In genomic region chr11:32122200-32122599, GRCh38 we compare ENCODE assay signal across 30 cellular contexts.
"Had no signal": no experiment of that assay in that cellular context is flagged by ENCODE, and none has a peak within 500 bp of the region (broad histone marks: within the 10 kb centered on the region; RNA-seq: fewer than 3 reads in every experiment).

No MANE protein-coding gene starts in this region.

- ATAC-seq: activated CD4-positive, alpha-beta T cell treated with anti-CD3 and anti-CD28 coated beads for 36 hours; activated CD8-positive, alpha-beta T cell treated with anti-CD3 and anti-CD28 coated beads, Interleukin-2, amount 10 ng/mL, durations not matched to agents 7 days and 5 days; activated T-cell treated with anti-CD3 and anti-CD28 coated beads, Interleukin-2, amount 50 U/mL, for 72 hours; effector memory CD8-positive, alpha-beta T cell; foreskin keratinocyte; gastrocnemius medialis; heart left ventricle; T-helper 17 cell had no signal

- H3K4me3 Mint-ChIP-seq: activated CD4-positive, alpha-beta memory T cell treated with anti-CD3 and anti-CD28 coated beads for 36 hours; activated CD4-positive, alpha-beta T cell treated with anti-CD3 and anti-CD28 coated beads for 36 hours; activated CD4-positive, alpha-beta T cell treated with anti-CD3 and anti-CD28 coated beads, Interleukin-2, amount 10 ng/mL, durations not matched to agents 24 days and 14 days; activated CD8-positive, alpha-beta T cell treated with anti-CD3 and anti-CD28 coated beads, Interleukin-2, amount 10 ng/mL, durations not matched to agents 7 days and 5 days; activated naive CD8-positive, alpha-beta T cell; activated T-cell treated with anti-CD3 and anti-CD28 coated beads, Interleukin-2, amount 50 U/mL, for 24 hours; activated T-cell treated with anti-CD3 and anti-CD28 coated beads, Interleukin-2, amount 50 U/mL, for 72 hours; T-helper 17 cell; T-helper 2 cell treated with Interferon-gamma antibody and Interleukin-4, amounts not matched to agents 5 μg/mL and 100 μg/mL, for 36 hours had no signal

- H3K9me3 Mint-ChIP-seq: activated CD4-positive, alpha-beta memory T cell treated with anti-CD3 and anti-CD28 coated beads for 36 hours; activated T-cell treated with anti-CD3 and anti-CD28 coated beads, Interleukin-2, amount 50 U/mL, for 24 hours had no signal

- H3K36me3 ChIP-seq: brain microvascular endothelial cell, esophagus muscularis mucosa, gastrocnemius medialis, heart left ventricle had no signal

- H3K27ac ChIP-seq: brain microvascular endothelial cell, esophagus muscularis mucosa, foreskin keratinocyte, gastrocnemius medialis, heart left ventricle had no signal

- H3K4me3 ChIP-seq: esophagus muscularis mucosa, gastrocnemius medialis, heart left ventricle had no signal

- H3K9me3 ChIP-seq: gastrocnemius medialis had no signal

- H3K27me3 ChIP-seq: brain microvascular endothelial cell, gastrocnemius medialis had no signal

- H3K27ac Mint-ChIP-seq: activated CD4-positive, alpha-beta memory T cell treated with anti-CD3 and anti-CD28 coated beads for 36 hours; activated CD4-positive, alpha-beta T cell treated with anti-CD3 and anti-CD28 coated beads for 36 hours; activated CD4-positive, alpha-beta T cell treated with anti-CD3 and anti-CD28 coated beads, Interleukin-2, amount 10 ng/mL, durations not matched to agents 24 days and 14 days; activated CD8-positive, alpha-beta T cell treated with anti-CD3 and anti-CD28 coated beads, Interleukin-2, amount 10 ng/mL, durations not matched to agents 7 days and 5 days; activated naive CD8-positive, alpha-beta T cell; activated T-cell treated with anti-CD3 and anti-CD28 coated beads, Interleukin-2, amount 50 U/mL, for 24 hours; activated T-cell treated with anti-CD3 and anti-CD28 coated beads, Interleukin-2, amount 50 U/mL, for 72 hours; T-helper 17 cell; T-helper 2 cell treated with Interferon-gamma antibody and Interleukin-4, amounts not matched to agents 5 μg/mL and 100 μg/mL, for 36 hours had no signal

- DNase-seq: activated CD4-positive, alpha-beta memory T cell treated with anti-CD3 and anti-CD28 coated beads for 36 hours; activated CD4-positive, alpha-beta T cell treated with anti-CD3 and anti-CD28 coated beads for 36 hours; activated CD4-positive, alpha-beta T cell treated with anti-CD3 and anti-CD28 coated beads, Interleukin-2, amount 10 ng/mL, durations not matched to agents 24 days and 14 days; activated CD4-positive, CD25-positive, alpha-beta regulatory T cell; activated CD4-positive, CD25-positive, alpha-beta regulatory T cell treated with anti-CD3 and anti-CD28 coated beads, Interleukin-2, amount 50 U/mL, for 72 hours; activated CD8-positive, alpha-beta memory T cell treated with anti-CD3 and anti-CD28 coated beads, Interleukin-2, amount 50 U/mL, for 48 hours; activated CD8-positive, alpha-beta T cell treated with anti-CD3 and anti-CD28 coated beads, Interleukin-2, amount 10 ng/mL, durations not matched to agents 7 days and 5 days; activated gamma-delta T cell; activated naive CD4-positive, alpha-beta T cell; activated naive CD4-positive, alpha-beta T cell treated with anti-CD3 and anti-CD28 coated beads, Interleukin-2, amount 50 U/mL, for 16 hours; activated T-cell treated with anti-CD3 and anti-CD28 coated beads for 4 hours; activated T-cell treated with anti-CD3 and anti-CD28 coated beads, Interleukin-2, amount 50 U/mL, for 24 hours; activated T-cell treated with anti-CD3 and anti-CD28 coated beads, Interleukin-2, amount 50 U/mL, for 72 hours; amniotic stem cell; anterior cingulate cortex; brain microvascular endothelial cell; cortex of kidney; dermis blood vessel endothelial cell; effector CD4-positive, alpha-beta T cell; effector memory CD8-positive, alpha-beta T cell; erythroblast; foreskin keratinocyte; gastrocnemius medialis; glutamatergic neuron; heart left ventricle; T-helper 1 cell; T-helper 17 cell had no signal

- H3K36me3 Mint-ChIP-seq: activated CD4-positive, alpha-beta memory T cell treated with anti-CD3 and anti-CD28 coated beads for 36 hours; activated naive CD8-positive, alpha-beta T cell had no signal
